Comparison of ENCODE assay signal across 14 cellular contexts in genomic region chr7:28172976-28173375, GRCh38. TPM values are rescaled to one million over a fixed set of nuclear protein-coding genes. Genes with fewer than 3 reads are reported as not detected.
A peak's percentile ranks its signal among the peaks of the same experiment; 100 is the strongest.
DNase-seq lines count a peak whose midpoint lies in the region; ATAC-seq and TF ChIP-seq lines count a peak whose summit lies in the region.
"Had no signal": no experiment of that assay in that cellular context is flagged by ENCODE, and none has a peak within 500 bp of the region (broad histone marks: within the 10 kb centered on the region; RNA-seq: fewer than 3 reads in every experiment).

No MANE protein-coding gene starts in this region.

- ATAC-seq in left cardiac atrium, result no peak

- H3K27me3 Mint-ChIP-seq in chondrocyte (ENCODE audit: low read depth) (no peaks in the 10 kb centered on the region), neural crest cell (ENCODE audit: low read depth) (peaks cover 9% of the 10 kb centered on the region)
- H3K27me3 Mint-ChIP-seq: CD4-positive, alpha-beta memory T cell had no signal

- intact Hi-C loops in left ventricle myocardium inferior (cut with micrococcal nuclease), result no loop called here
- intact Hi-C loops in left cardiac atrium (cut with DNase I), result no loop called here
- intact Hi-C loops in uterus (cut with DNase I; ENCODE audit: low total_unique reads), result no loop called here

- H3K4me3 Mint-ChIP-seq in chondrocyte (ENCODE audit: unreplicated experiment) (no peak overlapping the region), neural crest cell (peak overlapping the region; percentile 27)
- H3K4me3 Mint-ChIP-seq: CD4-positive, alpha-beta memory T cell; H9 had no signal

- H3K36me3 Mint-ChIP-seq in chondrocyte (ENCODE audit: low read depth) (peaks cover 2% of the 10 kb centered on the region), neural crest cell (ENCODE audit: low read depth) (no peaks in the 10 kb centered on the region)

- no peak for TF ChIP-seq CTCF in left ventricle myocardium inferior (IDR thresholded peaks at IDR 0.05; ENCODE audit: borderline replicate concordance)
- TF ChIP-seq CTCF in chondrocyte (IDR thresholded peaks at IDR 0.05), result no peak
- no peak for TF ChIP-seq CTCF in neural crest cell (conservative IDR thresholded peaks at IDR 0.05)
- no peak for TF ChIP-seq CTCF in uterus (IDR thresholded peaks at IDR 0.05)

- no peak for DNase-seq in left ventricle myocardium inferior
- no peak for DNase-seq in left cardiac atrium
- DNase-seq in chondrocyte (ENCODE audit: low spot score), result no peak
- DNase-seq in neural crest cell (ENCODE audit: low read depth, low spot score), result no peak
- no peak for DNase-seq in uterus
- no peak for DNase-seq in caudate nucleus (lab: John Stamatoyannopoulos, UW)
- no peak for DNase-seq in NOMO-1 treated with dmso at 0.1 percent for 144 hours (lab: John Stamatoyannopoulos, UW; ENCODE audit: unreplicated experiment)
- DNase-seq: BE2C; CD4-positive, alpha-beta memory T cell; DMS79 treated with DMSO at 0.1 percent for 48 hours; EL; GOT3; H9 had no signal

- H3K36me3 ChIP-seq in left ventricle myocardium inferior (no peaks in the 10 kb centered on the region), uterus (no peaks in the 10 kb centered on the region)

- peak overlapping the region; percentile 49 for H3K27ac Mint-ChIP-seq in chondrocyte (ENCODE audit: unreplicated experiment)
- H3K27ac Mint-ChIP-seq in neural crest cell (ENCODE audit: unreplicated experiment), result no peak overlapping the region

- TF ChIP-seq POLR2A in uterus (IDR thresholded peaks at IDR 0.05), result no peak

- H3K4me3 ChIP-seq in left ventricle myocardium inferior, result no peak overlapping the region
- no peak overlapping the region for H3K4me3 ChIP-seq in uterus

- H3K9me3 ChIP-seq in left ventricle myocardium inferior (replicated peaks) (no peaks in the 10 kb centered on the region), uterus (no peaks in the 10 kb centered on the region)
- H3K9me3 ChIP-seq: BE2C had no signal

- H3K27ac ChIP-seq in left ventricle myocardium inferior (replicated peaks) (peak overlapping the region; percentile 69), uterus (no peak overlapping the region), caudate nucleus (ENCODE audit: low read depth, low read length) (no peak overlapping the region)
- H3K27ac ChIP-seq: C4-2B had no signal

- H3K9me3 Mint-ChIP-seq in chondrocyte (ENCODE audit: low read depth) (no peaks in the 10 kb centered on the region), neural crest cell (no peaks in the 10 kb centered on the region)
- H3K9me3 Mint-ChIP-seq: CD4-positive, alpha-beta memory T cell; H9 had no signal

- H3K4me1 Mint-ChIP-seq in chondrocyte (ENCODE audit: low read depth) (peaks cover 45% of the 10 kb centered on the region), neural crest cell (peaks cover 14% of the 10 kb centered on the region)

- H3K27me3 ChIP-seq in left ventricle myocardium inferior (ENCODE audit: low read depth), result no peaks in the 10 kb centered on the region
- no peaks in the 10 kb centered on the region for H3K27me3 ChIP-seq in uterus
- H3K27me3 ChIP-seq: BE2C had no signal

- peaks cover 85% of the 10 kb centered on the region for H3K4me1 ChIP-seq in left ventricle myocardium inferior
- no peaks in the 10 kb centered on the region for H3K4me1 ChIP-seq in uterus

RNA-seq across cellular contexts. Expression of gene JAZF1, which starts 7.6 kb away (rescaled TPM):
- total RNA-seq in left ventricle myocardium inferior, result 29.4 TPM
- total RNA-seq in left cardiac atrium, result 10 to 100 TPM; 20.0 to 21.3 TPM
- 21.2 to 33.8 TPM (median 31.1 TPM) in 3 replicates for total RNA-seq in chondrocyte
- 3.1 and 3.6 TPM in 2 replicates for total RNA-seq in neural crest cell
- 10 to 100 TPM; 27.6 to 58.5 (median 34.4) TPM for total RNA-seq in uterus
